In genomic region chr1:111863401-111863800, GRCh38 we compare ENCODE assay signal across 28 cellular contexts.
"Had no signal": no experiment of that assay in that cellular context is flagged by ENCODE, and none has a peak within 500 bp of the region (broad histone marks: within the 10 kb centered on the region; RNA-seq: fewer than 3 reads in every experiment).

No MANE protein-coding gene starts in this region.

- DNase-seq: natural killer cell; occipital lobe; ovary; posterior cingulate gyrus; psoas muscle; right cardiac atrium; stimulated activated CD4-positive, alpha-beta T cell treated with anti-CD3 and anti-CD28 coated beads, Interleukin-12 subunit alpha, Interleukin-12 subunit beta, amount 100 ng/mL, for 4 hours; stimulated activated CD4-positive, alpha-beta T cell treated with anti-CD3 and anti-CD28 coated beads, Interleukin-1b, Interleukin-23, amount 100 ng/mL, for 48 hours; stimulated activated CD4-positive, alpha-beta T cell treated with anti-CD3 and anti-CD28 coated beads, Interleukin-4, amount 100 ng/mL, for 1 hour; stimulated activated CD4-positive, alpha-beta T cell treated with anti-CD3 and anti-CD28 coated beads, Interleukin-4, amount 100 ng/mL, for 4 hours; stimulated activated CD8-positive, alpha-beta memory T cell treated with anti-CD3 and anti-CD28 coated beads, Interleukin-4, amount 100 ng/mL, for 48 hours; stimulated activated naive CD4-positive, alpha-beta T cell; stimulated activated naive CD8-positive, alpha-beta T cell treated with anti-CD3 and anti-CD28 coated beads, Interleukin-15, amount 100 ng/mL, for 72 hours; stimulated activated naive CD8-positive, alpha-beta T cell treated with anti-CD3 and anti-CD28 coated beads, Interleukin-15, Interleukin-2, amounts not matched to agents 100 U/mL and 50 U/mL, for 24 hours; substantia nigra; testis; tibial artery; transverse colon; upper lobe of right lung; uterus had no signal

- H3K4me3 ChIP-seq: neural progenitor cell, ovary, psoas muscle, skin epidermis, smooth muscle cell, spleen, suprapubic skin, testis, tibial artery, transverse colon, upper lobe of right lung, uterus had no signal

- H3K4me1 ChIP-seq: parathyroid adenoma, psoas muscle, suprapubic skin, testis, tibial artery, transverse colon, upper lobe of right lung, uterus had no signal

- H3K27ac ChIP-seq: neural progenitor cell, ovary, parathyroid adenoma, psoas muscle, skin epidermis, spleen, suprapubic skin, testis, tibial artery, transverse colon, upper lobe of right lung, uterus had no signal

- ATAC-seq: natural killer cell; sciatic nerve; stimulated activated memory B cell treated with anti-CD40 and anti-IgM and Interleukin-4, amounts not matched to agents 10 μg/mL and 1 μg/mL and 100 μg/mL, for 72 hours; stimulated activated naive CD8-positive, alpha-beta T cell treated with anti-CD3 and anti-CD28 coated beads, Interleukin-15, amount 100 ng/mL, for 72 hours; stimulated activated naive CD8-positive, alpha-beta T cell treated with anti-CD3 and anti-CD28 coated beads, Interleukin-15, Interleukin-2, amounts not matched to agents 100 U/mL and 50 U/mL, for 24 hours; upper lobe of right lung had no signal

- H3K27me3 ChIP-seq: neural progenitor cell, ovary, suprapubic skin, testis, tibial artery, transverse colon, upper lobe of right lung, uterus had no signal

- H3K36me3 ChIP-seq: neural progenitor cell, ovary, spleen, suprapubic skin, tibial artery, transverse colon, upper lobe of right lung, uterus had no signal

- H3K9me3 ChIP-seq: ovary, psoas muscle, spleen, suprapubic skin, testis, tibial artery, transverse colon, upper lobe of right lung, uterus had no signal
